1 cellular context compared by ENCODE assay signal in genomic region chr17:51120739-51121619, GRCh38.
TF ChIP-seq lines count a peak whose summit lies in the region.

TSS of gene SPAG9 (minus strand) at chr17:51120868. CDS start at chr17:51120656, 212 bp downstream.

TF ChIP-seq in HepG2, 621 proteins besides CTCF, POLR2A, EP300 and RAD21 (continued from another document and continues in another):
- TF ChIP-seq ZNF597 (CRISPR knock-in tag; IDR thresholded peaks at IDR 0.05) (no peak), ZKSCAN1 (IDR thresholded peaks at IDR 0.05; ENCODE audit: low read length) (peak; percentile 67; the same call in 1 of the 2 replicates), ZBTB2 (CRISPR knock-in tag; IDR thresholded peaks at IDR 0.05; ENCODE audit: low read depth) (no peak; the same call in 1 of the 2 replicates), MED1 (CRISPR knock-in tag; IDR thresholded peaks at IDR 0.05) (peak; percentile 59; the same call in 1 of the 2 replicates), ZNF460 (CRISPR knock-in tag; IDR thresholded peaks at IDR 0.05; ENCODE audit: borderline replicate concordance) (no peak), FOXA1 (IDR thresholded peaks at IDR 0.05) (no peak), FOXA1 (CRISPR knock-in tag; IDR thresholded peaks at IDR 0.05) (peak; percentile 12; the same call in 1 of the 2 replicates), NR1H2 (CRISPR knock-in tag; IDR thresholded peaks at IDR 0.05; ENCODE audit: borderline replicate concordance, low read depth) (no peak), ISL2 (CRISPR knock-in tag; IDR thresholded peaks at IDR 0.05) (peak; percentile 32), SOX13 (IDR thresholded peaks at IDR 0.05) (no peak), SOX13 (CRISPR knock-in tag; conservative IDR thresholded peaks at IDR 0.05 in 1 of 2, IDR thresholded peaks at IDR 0.05 in 1 of 2) (peak in 1 of 2 experiments; percentile 35; a peak in 1 of 4 replicates), MXI1 (IDR thresholded peaks at IDR 0.05; ENCODE audit: borderline replicate concordance, low read depth, low read length) (peak; percentile 76; the same call in 2 of the 3 replicates), JDP2 (CRISPR knock-in tag; IDR thresholded peaks at IDR 0.05; ENCODE audit: borderline replicate concordance) (no peak), PCBP2 (optimal IDR thresholded peaks at IDR 0.05; ENCODE audit: low read depth, low read length, poor library complexity, severe bottlenecking) (peak; percentile 14), ZNF747 (CRISPR knock-in tag; IDR thresholded peaks at IDR 0.05; ENCODE audit: borderline replicate concordance) (peak; percentile 38; the same call in 1 of the 2 replicates), ZSCAN31 (CRISPR knock-in tag; IDR thresholded peaks at IDR 0.05; ENCODE audit: low read depth) (0 out of 2 replicates have a peak, but pooled peaks have one; percentile 15), DBP (CRISPR knock-in tag; IDR thresholded peaks at IDR 0.05; ENCODE audit: not compliant biosample characterization) (no peak), TARDBP (CRISPR knock-in tag; IDR thresholded peaks at IDR 0.05) (peak; percentile 49; the same call in 1 of the 2 replicates), ARNT2 (CRISPR knock-in tag; IDR thresholded peaks at IDR 0.05; ENCODE audit: low read depth) (0 out of 2 replicates have a peak, but pooled peaks have one; percentile 34), HOXA3 (CRISPR knock-in tag; IDR thresholded peaks at IDR 0.05) (peak; percentile 96), HOXA5 (CRISPR knock-in tag; IDR thresholded peaks at IDR 0.05) (peak; percentile 36; the same call in 1 of the 2 replicates), ZNF335 (CRISPR knock-in tag; IDR thresholded peaks at IDR 0.05) (no peak), ZNF564 (CRISPR knock-in tag; IDR thresholded peaks at IDR 0.05) (no peak), ZNF180 (CRISPR knock-in tag; IDR thresholded peaks at IDR 0.05; ENCODE audit: borderline replicate concordance, low read depth) (no peak), ZNF513 (CRISPR knock-in tag; conservative IDR thresholded peaks at IDR 0.05) (0 out of 2 replicates have a peak, but pooled peaks have one; percentile 43), THAP11 (CRISPR knock-in tag; IDR thresholded peaks at IDR 0.05) (peak; percentile 84), MTA1 (CRISPR knock-in tag; IDR thresholded peaks at IDR 0.05; ENCODE audit: borderline replicate concordance) (peak; percentile 6; the same call in 1 of the 2 replicates), CHD2 (IDR thresholded peaks at IDR 0.05; ENCODE audit: low read depth, low read length) (peak; percentile 63; the same call in 1 of the 2 replicates), CEBPG (CRISPR knock-in tag; IDR thresholded peaks at IDR 0.05) (peak; percentile 11; the same call in 1 of the 2 replicates), BHLHE40 (IDR thresholded peaks at IDR 0.05; ENCODE audit: low read length) (peak; percentile 19; the same call in 1 of the 2 replicates), SP1 (IDR thresholded peaks at IDR 0.05) (no peak), SP1 (CRISPR knock-in tag; IDR thresholded peaks at IDR 0.05) (peak; percentile 79), RXRA (CRISPR knock-in tag; IDR thresholded peaks at IDR 0.05) (no peak), THRA (CRISPR knock-in tag; IDR thresholded peaks at IDR 0.05; ENCODE audit: borderline replicate concordance) (peak; percentile 20; the same call in 1 of the 2 replicates), POGZ (CRISPR knock-in tag; IDR thresholded peaks at IDR 0.05) (peak; percentile 69), ZNF772 (CRISPR knock-in tag; IDR thresholded peaks at IDR 0.05) (peak; percentile 4; the same call in 1 of the 2 replicates), CCAR2 (optimal IDR thresholded peaks at IDR 0.05; ENCODE audit: low read depth, low read length) (no peak), BCL6 (CRISPR knock-in tag; IDR thresholded peaks at IDR 0.05) (peak; percentile 26; the same call in 1 of the 2 replicates), ZNF468 (CRISPR knock-in tag; IDR thresholded peaks at IDR 0.05) (peak; percentile 17; the same call in 1 of the 2 replicates), FOXO1 (CRISPR knock-in tag; IDR thresholded peaks at IDR 0.05) (0 out of 2 replicates have a peak, but pooled peaks have one; percentile 42), ATF2 (CRISPR knock-in tag; IDR thresholded peaks at IDR 0.05) (peak; percentile 48; the same call in 1 of the 2 replicates), JUNB (CRISPR knock-in tag; IDR thresholded peaks at IDR 0.05; ENCODE audit: borderline replicate concordance) (no peak), NFIC (IDR thresholded peaks at IDR 0.05; ENCODE audit: low read length) (0 out of 2 replicates have a peak, but pooled peaks have one; percentile 45), HNRNPL (IDR thresholded peaks at IDR 0.05; ENCODE audit: low read depth, low read length) (no peak), RFXANK (CRISPR knock-in tag; IDR thresholded peaks at IDR 0.05) (0 out of 2 replicates have a peak, but pooled peaks have one; percentile 5), SIN3A (IDR thresholded peaks at IDR 0.05; ENCODE audit: borderline replicate concordance, low read depth, low read length) (peak; percentile 74), TBX3 (IDR thresholded peaks at IDR 0.05; ENCODE audit: borderline replicate concordance) (no peak), NFYB (CRISPR knock-in tag; IDR thresholded peaks at IDR 0.05) (peak; percentile 81), HNRNPLL (IDR thresholded peaks at IDR 0.05; ENCODE audit: low read depth, low read length, poor library complexity, severe bottlenecking) (peak; percentile 76), ZSCAN21 (CRISPR knock-in tag; IDR thresholded peaks at IDR 0.05; ENCODE audit: borderline replicate concordance) (peak; percentile 74), STAT6 (CRISPR knock-in tag; IDR thresholded peaks at IDR 0.05; ENCODE audit: borderline replicate concordance) (peak; percentile 42; the same call in 1 of the 2 replicates), ATF4 (CRISPR knock-in tag; IDR thresholded peaks at IDR 0.05) (peak in 1 of 2 experiments; percentile 42; a peak in 1 of 4 replicates), ETV5 (CRISPR knock-in tag; IDR thresholded peaks at IDR 0.05; ENCODE audit: borderline replicate concordance) (peak; percentile 25; the same call in 1 of the 2 replicates), NFE2L2 (IDR thresholded peaks at IDR 0.05; ENCODE audit: low read length) (0 out of 2 replicates have a peak, but pooled peaks have one; percentile 14), ZNF580 (CRISPR knock-in tag; IDR thresholded peaks at IDR 0.05; ENCODE audit: borderline replicate concordance, low read depth) (0 out of 2 replicates have a peak, but pooled peaks have one; percentile 33), SRY (CRISPR knock-in tag; IDR thresholded peaks at IDR 0.05) (0 out of 2 replicates have a peak, but pooled peaks have one; percentile 15), SMARCE1 (IDR thresholded peaks at IDR 0.05; ENCODE audit: borderline replicate concordance) (no peak), ZSCAN29 (CRISPR knock-in tag; conservative IDR thresholded peaks at IDR 0.05) (peak; percentile 17; the same call in 1 of the 2 replicates)
